8 cellular contexts compared by ENCODE assay signal in genomic region chr4:113683143-113683542, GRCh38.
DNase-seq lines count a peak whose midpoint lies in the region; ATAC-seq and TF ChIP-seq lines count a peak whose summit lies in the region.

No MANE protein-coding gene starts in this region.

- peak overlapping the region; percentile 13; the same call in 1 of the 2 replicates for H3K4me3 ChIP-seq in ACC112 (ENCODE audit: low read depth, low read length)

- H3K36me3 ChIP-seq in ACC112 (ENCODE audit: insufficient read depth, low read length), result peaks cover 9% of the 10 kb centered on the region; the same call in 1 of the 2 replicates

- H3K79me2 ChIP-seq in ACC112 (ENCODE audit: control insufficient read depth, insufficient read depth, low read length, unreplicated experiment), result peaks cover 57% of the 10 kb centered on the region

- peaks cover 43% of the 10 kb centered on the region for H3K4me1 ChIP-seq in ACC112 (ENCODE audit: control insufficient read depth, insufficient read depth, low read length, unreplicated experiment)

- no peaks in the 10 kb centered on the region for H3K27me3 ChIP-seq in ACC112 (ENCODE audit: insufficient read depth, low read length)

- no peak overlapping the region for H2AFZ ChIP-seq in ACC112 (ENCODE audit: low read length, unreplicated experiment)

- peak; percentile 72 to 75 for DNase-seq in activated CD4-positive, alpha-beta T cell treated with anti-CD3 and anti-CD28 coated beads for 4 hours
- DNase-seq in epithelial cell of prostate (ENCODE audit: low read depth, low spot score), result no peak
- peak; percentile 39 to 81 for DNase-seq in stimulated activated CD8-positive, alpha-beta memory T cell treated with anti-CD3 and anti-CD28 coated beads, Interleukin-7, amount 100 ng/mL, for 48 hours (ENCODE audit: extremely low read depth in 1 of 2, low read depth in 1 of 2)
- DNase-seq in C1 segment of cervical spinal cord (lab: John Stamatoyannopoulos, UW), result no peak

- peak overlapping the region; percentile 56 for H3K27ac ChIP-seq in ACC112 (ENCODE audit: low read depth, low read length)
- H3K27ac ChIP-seq in epithelial cell of prostate, result peak overlapping the region; percentile 55

- ATAC-seq in GM19372 (IDR thresholded peaks at IDR 0.05; ENCODE audit: low read depth, unreplicated experiment) (peak; percentile 90), HG03439 (IDR thresholded peaks at IDR 0.05; ENCODE audit: unreplicated experiment) (peak; percentile 98), SK-N-SH treated with all-trans-retinoic acid at 6 μM for 48 hours (no peak)

TF ChIP-seq in SK-N-SH treated with all-trans-retinoic acid at 6 μM for 48 hours, 23 proteins besides CTCF, POLR2A, EP300 and RAD21:
- TF ChIP-seq ZNF565 (CRISPR knock-in tag; conservative IDR thresholded peaks at IDR 0.05; ENCODE audit: low read depth) (no peak), TOX (CRISPR knock-in tag; IDR thresholded peaks at IDR 0.05; ENCODE audit: borderline replicate concordance) (no peak), PPARA (CRISPR knock-in tag; IDR thresholded peaks at IDR 0.05; ENCODE audit: borderline replicate concordance) (no peak), POU6F1 (CRISPR knock-in tag; IDR thresholded peaks at IDR 0.05; ENCODE audit: borderline replicate concordance, low read depth) (no peak), RARB (CRISPR knock-in tag; IDR thresholded peaks at IDR 0.05) (no peak), GLIS3 (CRISPR knock-in tag; IDR thresholded peaks at IDR 0.05) (no peak), ZC3H10 (CRISPR knock-in tag; IDR thresholded peaks at IDR 0.05) (no peak), ARNTL (CRISPR knock-in tag; IDR thresholded peaks at IDR 0.05; ENCODE audit: borderline replicate concordance, low read depth) (no peak)

Comparison
In these comparisons a context has a peak if more than half of its experiments do, and no peak if none do; other contexts are left out.
1. DNase-seq: peak in activated CD4-positive, alpha-beta T cell treated with anti-CD3 and anti-CD28 coated beads for 4 hours (2 of 2) and stimulated activated CD8-positive, alpha-beta memory T cell treated with anti-CD3 and anti-CD28 coated beads, Interleukin-7, amount 100 ng/mL, for 48 hours (2 of 2); none in epithelial cell of prostate (single experiment) and C1 segment of cervical spinal cord (0 of 14).